ENCODE assay signal across 1 cellular context in genomic region chr5:159921721-159922120, GRCh38.
TF ChIP-seq lines count a peak whose summit lies in the region.

No MANE protein-coding gene starts in this region.

TF ChIP-seq in GM23338, 12 proteins besides CTCF, POLR2A, EP300 and RAD21 (continued from another document):
- TF ChIP-seq ZNF462 (CRISPR knock-in tag; IDR thresholded peaks at IDR 0.05): no peak
- no peak for TF ChIP-seq STAT1 (IDR thresholded peaks at IDR 0.05; ENCODE audit: unreplicated experiment)
- TF ChIP-seq ZNF331 (CRISPR knock-in tag; IDR thresholded peaks at IDR 0.05; ENCODE audit: low read depth): no peak
- TF ChIP-seq REST (IDR thresholded peaks at IDR 0.05; ENCODE audit: unreplicated experiment): no peak
- TF ChIP-seq NANOG (IDR thresholded peaks at IDR 0.05; ENCODE audit: borderline replicate concordance): no peak
